In the genomic region with DNA sequence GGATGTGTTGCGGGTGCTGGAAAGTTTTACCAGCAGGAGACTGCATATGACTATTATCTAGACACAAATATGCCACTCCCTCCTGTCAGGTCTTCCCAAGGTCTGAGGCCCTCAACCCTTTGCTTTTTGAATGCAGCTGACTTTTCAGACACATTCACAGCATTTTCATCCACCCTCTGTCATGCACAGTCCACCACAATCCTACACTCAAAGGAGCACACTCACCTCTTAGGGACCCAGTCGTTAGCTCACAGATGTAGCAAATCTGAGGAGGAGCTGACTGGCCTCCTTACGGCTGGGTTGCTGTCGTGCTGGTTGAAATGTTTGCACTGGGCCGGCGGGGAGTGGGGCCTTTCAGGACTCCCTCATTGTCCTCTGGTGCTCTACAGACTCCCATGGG, we compare ENCODE assay signal across 8 cellular contexts.
"Had no signal": no experiment of that assay in that cellular context is flagged by ENCODE, and none has a peak within 500 bp of the region (broad histone marks: within the 10 kb centered on the region; RNA-seq: fewer than 3 reads in every experiment).

No MANE protein-coding gene starts in this region.

- H3K27me3 Mint-ChIP-seq: IgD-negative memory B cell had no signal

- H3K36me3 Mint-ChIP-seq: IgD-negative memory B cell had no signal

- ATAC-seq: HCT116, HepG2 had no signal

- H3K4me1 Mint-ChIP-seq: H9, IgD-negative memory B cell had no signal

- H3K4me3 Mint-ChIP-seq: H9, HFFc6, IgD-negative memory B cell had no signal

- DNase-seq: GM23248, GOT3, H9, HFFc6, KBM-7 had no signal

- H3K9me3 Mint-ChIP-seq: HFFc6, IgD-negative memory B cell had no signal

- FAIRE-seq: HepG2 had no signal

- H3K4me3 ChIP-seq: GM23248 had no signal

- H3K27ac ChIP-seq: GM23248 had no signal

- H3K27ac Mint-ChIP-seq: H9, HFFc6, IgD-negative memory B cell had no signal
